Comparison of ENCODE assay signal across 1 cellular context in genomic region chr9:2209400-2209799, GRCh38.
TF ChIP-seq lines count a peak whose summit lies in the region.

No MANE protein-coding gene starts in this region.

TF ChIP-seq in SK-N-SH treated with all-trans-retinoic acid at 6 μM for 48 hours, 23 proteins besides CTCF, POLR2A, EP300 and RAD21 (continued from another document):
- TF ChIP-seq POU6F1 (CRISPR knock-in tag; IDR thresholded peaks at IDR 0.05; ENCODE audit: borderline replicate concordance, low read depth) (no peak), ARNTL (CRISPR knock-in tag; IDR thresholded peaks at IDR 0.05; ENCODE audit: borderline replicate concordance, low read depth) (no peak), ZNF70 (CRISPR knock-in tag; IDR thresholded peaks at IDR 0.05) (no peak), OSR1 (CRISPR knock-in tag; IDR thresholded peaks at IDR 0.05) (no peak), ZFP3 (CRISPR knock-in tag; IDR thresholded peaks at IDR 0.05) (no peak), RARB (CRISPR knock-in tag; IDR thresholded peaks at IDR 0.05) (no peak), GLIS3 (CRISPR knock-in tag; IDR thresholded peaks at IDR 0.05) (no peak), PATZ1 (CRISPR knock-in tag; IDR thresholded peaks at IDR 0.05; ENCODE audit: borderline replicate concordance) (no peak), ZC3H10 (CRISPR knock-in tag; IDR thresholded peaks at IDR 0.05) (no peak)
